Comparison of ENCODE assay signal across 4 cellular contexts in the genomic region with DNA sequence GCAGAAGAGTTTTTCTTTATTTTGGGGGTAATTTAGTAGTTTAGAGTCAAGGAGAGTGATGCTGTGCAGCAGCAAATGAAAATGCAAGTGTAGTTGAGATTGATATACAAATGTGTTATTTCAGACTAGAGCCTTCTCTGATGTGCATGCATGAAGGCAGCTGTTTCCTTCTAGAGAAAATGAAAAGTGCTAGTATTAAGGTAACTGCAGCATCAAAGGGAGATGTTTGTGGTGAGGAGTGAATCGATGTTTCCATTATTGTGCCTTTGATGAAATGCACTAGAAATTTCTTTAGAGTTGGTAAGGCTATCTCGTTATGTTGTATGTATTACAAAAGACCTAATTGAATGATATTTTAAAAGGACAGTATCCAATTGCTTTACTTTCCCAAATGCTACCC.
"Had no signal": no experiment of that assay in that cellular context is flagged by ENCODE, and none has a peak within 500 bp of the region (broad histone marks: within the 10 kb centered on the region; RNA-seq: fewer than 3 reads in every experiment).

No MANE protein-coding gene starts in this region.

- H3K4me3 Mint-ChIP-seq: GM23338, H9 had no signal

- DNase-seq: H9, HCEC 1CT, IMR-90 had no signal

- H3K9me3 Mint-ChIP-seq: GM23338 had no signal

- ATAC-seq: GM23338 had no signal

- H3K4me1 Mint-ChIP-seq: GM23338 had no signal

- H3K4me3 ChIP-seq: GM23338 had no signal

- H3K27ac Mint-ChIP-seq: GM23338, H9 had no signal
